Comparison of ENCODE assay signal across 8 cellular contexts in the genomic region with DNA sequence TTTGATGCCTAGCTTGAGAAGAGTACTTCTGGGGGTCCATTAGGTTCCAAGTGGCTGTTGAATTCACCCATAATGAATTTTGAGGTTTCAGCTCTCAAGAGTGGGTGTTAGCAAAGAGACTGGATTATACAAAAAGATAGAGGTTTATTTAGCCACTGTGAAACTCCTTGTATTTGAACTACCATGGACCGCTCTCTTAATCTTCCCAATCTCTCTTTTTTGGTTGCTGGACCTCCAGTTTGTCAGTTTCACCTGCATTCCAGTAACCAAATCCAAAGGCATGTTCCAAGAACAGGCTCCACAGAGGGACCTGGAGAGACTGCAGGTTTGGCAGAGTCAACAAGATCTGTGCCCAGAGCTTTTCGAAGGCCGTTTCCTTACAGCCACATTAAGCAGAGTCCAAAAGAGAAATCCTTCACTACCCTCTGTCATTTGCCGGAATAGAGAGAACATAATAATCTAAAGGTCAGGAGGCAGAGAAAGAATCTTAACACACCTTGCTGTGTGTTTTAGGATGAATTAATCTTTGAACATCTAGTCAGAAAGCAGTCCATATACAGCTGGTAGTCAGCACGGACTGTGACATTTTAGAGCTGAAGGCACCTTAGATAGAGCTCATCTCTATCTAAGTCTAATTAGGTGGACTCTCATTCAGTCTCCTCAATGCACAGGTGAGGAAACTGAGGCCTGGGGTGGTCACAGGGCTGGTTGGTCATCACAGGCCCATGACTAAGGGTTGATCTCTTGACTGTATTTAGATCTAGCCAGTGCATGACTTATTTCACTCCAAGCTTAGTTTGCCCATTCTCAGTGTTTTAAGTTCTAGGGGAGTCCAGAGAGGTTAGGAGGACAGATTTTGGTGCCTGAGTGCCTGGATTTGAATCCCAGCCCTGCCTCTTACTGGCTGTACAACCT. TPM values are rescaled to one million over a fixed set of nuclear protein-coding genes. Genes with fewer than 3 reads are reported as not detected.
A peak's percentile ranks its signal among the peaks of the same experiment; 100 is the strongest.
DNase-seq lines count a peak whose midpoint lies in the region; TF ChIP-seq lines count a peak whose summit lies in the region.

No MANE protein-coding gene starts in this region.

- no peaks in the 10 kb centered on the region for H3K79me2 ChIP-seq in OCI-LY7 (ENCODE audit: insufficient read depth, low read depth, low read length)

- H3K4me1 ChIP-seq in OCI-LY7 (ENCODE audit: insufficient read depth, low read length, poor library complexity, severe bottlenecking): peaks cover 28% of the 10 kb centered on the region

- H3K9me2 ChIP-seq in OCI-LY7 (ENCODE audit: insufficient read depth, low read length): no peaks in the 10 kb centered on the region

- TF ChIP-seq CTCF in OCI-LY7 (conservative IDR thresholded peaks at IDR 0.05; ENCODE audit: low read length): no peak
- no peak for TF ChIP-seq CTCF in epithelial cell of esophagus (IDR thresholded peaks at IDR 0.05; ENCODE audit: insufficient read depth, low read depth, low read length, missing control alignments)
- TF ChIP-seq CTCF in retinal pigment epithelial cell (conservative IDR thresholded peaks at IDR 0.05; ENCODE audit: low read depth, low read length): no peak

- CTCF ChIA-PET in OCI-LY7 (lab: Charles Lee; ENCODE audit: unreplicated experiment): no interaction called here

- peak overlapping the region; percentile 74 for H3K4me2 ChIP-seq in OCI-LY7 (ENCODE audit: low read length)

- intact Hi-C loops in OCI-LY7 (cut with micrococcal nuclease; ENCODE audit: unreplicated experiment) (loop anchor here (5.0 to 10.0 kb wide), 2 partner anchors 177 to 465 kb away; partner anchors contain the start of genes AEN and MFGE8), posterior vena cava (cut with DNase I) (no loop called here)

- no peaks in the 10 kb centered on the region for H3K9me3 ChIP-seq in OCI-LY7 (ENCODE audit: low read length)

- TSS peak; percentile 34 for BruUV-seq in OCI-LY7 (replicated peaks; lab: Mats Ljungman, UMichigan)

- H4K20me1 ChIP-seq in OCI-LY7 (ENCODE audit: insufficient read depth, low read length): no peaks in the 10 kb centered on the region

- DNase-seq in OCI-LY7 (ENCODE audit: low spot score) (no peak), epithelial cell of esophagus (ENCODE audit: low read depth) (no peak), retinal pigment epithelial cell (ENCODE audit: low read depth) (no peak), NCI-H774 (lab: John Stamatoyannopoulos, UW) (no peak), posterior vena cava (ENCODE audit: low spot score) (no peak), NCI-H2029 (lab: John Stamatoyannopoulos, UW) (no peak), pons (ENCODE audit: low spot score) (no peak)

- POLR2A ChIA-PET in OCI-LY7 (lab: Charles Lee): interaction anchor here (0.6 to 3.1 kb wide), 4 partner anchors 9 to 382 kb away, joined by 3 to 15 read pairs (median 6); no protein-coding TSS in a partner anchor

- no peak overlapping the region for H3K27ac ChIP-seq in OCI-LY7 (ENCODE audit: low read depth, low read length, poor library complexity, severe bottlenecking)

- H3K4me3 ChIP-seq in GM08714 (ENCODE audit: low read length): peak overlapping the region; percentile 86
- H3K4me3 ChIP-seq in OCI-LY7 (ENCODE audit: low read depth, low read length, poor library complexity, severe bottlenecking): peak overlapping the region; percentile 88
- peak overlapping the region; percentile 83 for H3K4me3 ChIP-seq in epithelial cell of esophagus (ENCODE audit: low read length)
- peak overlapping the region; percentile 93 for H3K4me3 ChIP-seq in retinal pigment epithelial cell (ENCODE audit: low read length)

- no peak overlapping the region for H2AFZ ChIP-seq in OCI-LY7 (ENCODE audit: low read length)

- no peaks in the 10 kb centered on the region for H3K36me3 ChIP-seq in OCI-LY7 (ENCODE audit: insufficient read depth, low read length)

RNA-seq across cellular contexts. Expression of gene ABHD2, which starts 1.3 kb away (rescaled TPM):
- total RNA-seq in OCI-LY7 (2014; rRNA removed; shearing (Covaris generic)): 12.6 and 16.1 TPM in 2 replicates
- total RNA-seq in OCI-LY7 (2022) (22.8 and 30.3 TPM in 2 replicates), posterior vena cava (100 to 1,000 TPM in 1 of 2 donors, 10 to 100 TPM in 1; 88.7 to 142 TPM)
